23 cellular contexts compared by ENCODE assay signal in the genomic region with DNA sequence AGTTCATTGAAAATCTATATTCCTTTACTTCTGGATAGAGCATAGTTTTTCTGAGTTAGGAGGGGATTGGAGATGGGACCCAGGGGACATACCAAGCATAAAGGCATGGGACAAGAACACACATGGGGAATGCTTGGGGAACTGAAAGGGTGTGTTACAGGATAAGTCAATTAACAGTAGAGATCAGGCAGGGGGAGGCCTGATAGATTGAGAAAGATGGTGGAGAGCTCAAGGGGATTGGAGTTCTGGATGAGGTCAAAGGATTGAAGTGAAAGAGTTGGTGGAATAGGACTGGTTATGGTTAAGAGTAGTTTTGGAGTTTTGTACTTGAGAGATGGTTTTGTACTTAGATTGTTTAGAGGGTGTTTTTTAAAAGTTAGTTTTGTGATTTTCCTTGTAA.
"Had no signal": no experiment of that assay in that cellular context is flagged by ENCODE, and none has a peak within 500 bp of the region (broad histone marks: within the 10 kb centered on the region; RNA-seq: fewer than 3 reads in every experiment).

No MANE protein-coding gene starts in this region.

- H3K4me3 Mint-ChIP-seq: activated CD4-positive, alpha-beta T cell treated with anti-CD3 and anti-CD28 coated beads, Interleukin-2, amount 10 ng/mL, durations not matched to agents 7 days and 5 days; activated T-cell treated with anti-CD3 and anti-CD28 coated beads, Interleukin-2, amount 50 U/mL, for 72 hours; central memory CD8-positive, alpha-beta T cell; immature natural killer cell had no signal

- H3K4me3 ChIP-seq: body of pancreas, heart left ventricle, lung, pancreas, skin epidermis, upper lobe of left lung had no signal

- H3K9me3 ChIP-seq: body of pancreas, heart left ventricle, pancreas, upper lobe of left lung had no signal

- H3K9me3 Mint-ChIP-seq: activated CD4-positive, alpha-beta T cell treated with anti-CD3 and anti-CD28 coated beads, Interleukin-2, amount 10 ng/mL, durations not matched to agents 7 days and 5 days; activated naive CD4-positive, alpha-beta T cell treated with anti-CD3 and anti-CD28 coated beads, Interleukin-2, amount 50 U/mL, for 72 hours; activated T-cell treated with anti-CD3 and anti-CD28 coated beads, Interleukin-2, amount 50 U/mL, for 72 hours; central memory CD8-positive, alpha-beta T cell; immature natural killer cell had no signal

- H3K27me3 Mint-ChIP-seq: activated CD4-positive, alpha-beta T cell treated with anti-CD3 and anti-CD28 coated beads, Interleukin-2, amount 10 ng/mL, durations not matched to agents 7 days and 5 days; central memory CD8-positive, alpha-beta T cell had no signal

- DNase-seq: activated CD4-positive, alpha-beta T cell treated with anti-CD3 and anti-CD28 coated beads, Interleukin-2, amount 10 ng/mL, durations not matched to agents 7 days and 5 days; activated CD8-positive, alpha-beta memory T cell treated with anti-CD3 and anti-CD28 coated beads, Interleukin-2, amount 50 U/mL, for 48 hours; activated gamma-delta T cell; activated T-cell treated with anti-CD3 and anti-CD28 coated beads, Interleukin-2, amount 50 U/mL, for 72 hours; amygdala; body of pancreas; effector CD8-positive, alpha-beta T cell; heart left ventricle; immature natural killer cell; left colon; midbrain; pancreas; retina; stimulated activated CD4-positive, alpha-beta T cell treated with anti-CD3 and anti-CD28 coated beads, Interleukin-15, amount 100 ng/mL, for 24 hours; stimulated activated CD4-positive, alpha-beta T cell treated with anti-CD3 and anti-CD28 coated beads, Interleukin-4, amount 100 ng/mL, for 24 hours; stimulated activated naive CD4-positive, alpha-beta T cell; substantia nigra; T-helper 2 cell; upper lobe of left lung had no signal

- H3K36me3 ChIP-seq: heart left ventricle, pancreas, upper lobe of left lung had no signal

- H3K27ac Mint-ChIP-seq: activated CD4-positive, alpha-beta T cell treated with anti-CD3 and anti-CD28 coated beads, Interleukin-2, amount 10 ng/mL, durations not matched to agents 7 days and 5 days; activated naive CD4-positive, alpha-beta T cell treated with anti-CD3 and anti-CD28 coated beads, Interleukin-2, amount 50 U/mL, for 72 hours; activated T-cell treated with anti-CD3 and anti-CD28 coated beads, Interleukin-2, amount 50 U/mL, for 72 hours had no signal

- H3K27me3 ChIP-seq: body of pancreas, heart left ventricle, pancreas, upper lobe of left lung had no signal

- H3K36me3 Mint-ChIP-seq: activated naive CD4-positive, alpha-beta T cell treated with anti-CD3 and anti-CD28 coated beads, Interleukin-2, amount 50 U/mL, for 72 hours; immature natural killer cell had no signal

- H3K27ac ChIP-seq: body of pancreas, heart left ventricle, pancreas, skin epidermis, upper lobe of left lung had no signal
